Comparison of ENCODE assay signal across 8 cellular contexts in genomic region chr7:150322114-150322832, GRCh38. TPM values are rescaled to one million over a fixed set of nuclear protein-coding genes. Genes with fewer than 3 reads are reported as not detected.
DNase-seq lines count a peak whose midpoint lies in the region; ATAC-seq and TF ChIP-seq lines count a peak whose summit lies in the region.

No MANE protein-coding gene starts in this region.

- H3K27me3 ChIP-seq in neural cell (ENCODE audit: insufficient read depth, low read depth, low read length): no peaks in the 10 kb centered on the region
- H3K27me3 ChIP-seq in vagina: no peaks in the 10 kb centered on the region

- H3K9ac ChIP-seq in neural cell (ENCODE audit: low read length): no peak overlapping the region

- H4K20me1 ChIP-seq in neural cell (ENCODE audit: insufficient read depth): no peaks in the 10 kb centered on the region

- no peaks in the 10 kb centered on the region for H3K9me3 Mint-ChIP-seq in T-cell
- no peaks in the 10 kb centered on the region for H3K9me3 Mint-ChIP-seq in MCF 10A (ENCODE audit: unreplicated experiment)

- no peak for TF ChIP-seq POLR2A in vagina (IDR thresholded peaks at IDR 0.05)

- intact Hi-C loops in MCF 10A (cut with micrococcal nuclease): no loop called here
- intact Hi-C loops in vagina (cut with DNase I): no loop called here

- H3K79me2 ChIP-seq in neural cell (replicated peaks; ENCODE audit: insufficient read depth, low read length): no peaks in the 10 kb centered on the region

- H3K27me3 Mint-ChIP-seq in T-cell (no peaks in the 10 kb centered on the region), MCF 10A (ENCODE audit: insufficient read depth, unreplicated experiment) (no peaks in the 10 kb centered on the region)

- BruUV-seq in MCF 10A (replicated peaks; lab: Mats Ljungman, UMichigan): no TSS peak

- H3K9me3 ChIP-seq in neural cell (ENCODE audit: low read length): no peaks in the 10 kb centered on the region
- H3K9me3 ChIP-seq in vagina: no peaks in the 10 kb centered on the region

- POLR2A ChIA-PET in T-cell (lab: Charles Lee): no interaction called here
- POLR2A ChIA-PET in MCF 10A (lab: Yijun Ruan, JAX): interaction anchor here (0.8 kb wide), 1 partner anchor 56 kb away, joined by 3 read pairs; no protein-coding TSS in a partner anchor

- no peaks in the 10 kb centered on the region for H3K9me2 ChIP-seq in neural cell (ENCODE audit: insufficient read depth, low read length)

- peak in 31 of 34 experiments; percentile 12 to 66 (median 46) for DNase-seq in T-cell
- no peak for DNase-seq in MCF 10A (ENCODE audit: unreplicated experiment)
- peak in 1 of 2 donors; percentile 82 for DNase-seq in vagina (ENCODE audit: extremely low spot score in 2 of 2)
- no peak for DNase-seq in NCI-H345 (lab: John Stamatoyannopoulos, UW)

- no peak for TF ChIP-seq EP300 in neural cell (conservative IDR thresholded peaks at IDR 0.05; ENCODE audit: poor library complexity, severe bottlenecking)

- no peak overlapping the region for H2AFZ ChIP-seq in neural cell (ENCODE audit: low read depth, low read length)

- peak overlapping the region; percentile 93 to 98 (median 96) for H3K4me3 Mint-ChIP-seq in T-cell
- H3K4me3 Mint-ChIP-seq in MCF 10A (ENCODE audit: unreplicated experiment): peak overlapping the region; percentile 84

- H3F3A ChIP-seq in neural cell (ENCODE audit: insufficient read depth, low read length, poor library complexity, severe bottlenecking): no peaks in the 10 kb centered on the region

- CTCF ChIA-PET in T-cell (lab: Charles Lee): no interaction called here
- CTCF ChIA-PET in MCF 10A (lab: Yijun Ruan, JAX): interaction anchor here (0.5 to 0.7 kb wide), 2 partner anchors 45 to 70 kb away, joined by 4 to 6 read pairs; no protein-coding TSS in a partner anchor

- no peak for TF ChIP-seq RAD21 in neural cell (conservative IDR thresholded peaks at IDR 0.05)

- peak overlapping the region; percentile 91 for H3K27ac ChIP-seq in 22Rv1
- H3K27ac ChIP-seq in neural cell (ENCODE audit: low read length): no peak overlapping the region
- peak overlapping the region; percentile 96 for H3K27ac ChIP-seq in vagina

- no peak for TF ChIP-seq CTCF in 22Rv1 (IDR thresholded peaks at IDR 0.05)
- no peak for TF ChIP-seq CTCF in MCF 10A (IDR thresholded peaks at IDR 0.05; ENCODE audit: unreplicated experiment)
- no peak for TF ChIP-seq CTCF in neural cell (IDR thresholded peaks at IDR 0.05; ENCODE audit: poor library complexity, severe bottlenecking)
- no peak for TF ChIP-seq CTCF in vagina (IDR thresholded peaks at IDR 0.05)

- H3K4me1 Mint-ChIP-seq in T-cell (peaks cover 40 to 46% (median 45%) of the 10 kb centered on the region in 3 donors), MCF 10A (ENCODE audit: insufficient read depth, unreplicated experiment) (peaks cover 31% of the 10 kb centered on the region)

- H3K36me3 Mint-ChIP-seq in T-cell (peaks cover 29% of the 10 kb centered on the region), MCF 10A (ENCODE audit: insufficient read depth, unreplicated experiment) (peaks cover 14% of the 10 kb centered on the region)

- H3K27ac Mint-ChIP-seq in T-cell (peak overlapping the region; percentile 96 to 99), MCF 10A (ENCODE audit: low read depth, unreplicated experiment) (peak overlapping the region; percentile 93)

- H3K4me3 ChIP-seq in neural cell (ENCODE audit: low read length): peak overlapping the region; percentile 56
- peak overlapping the region; percentile 68 to 86 for H3K4me3 ChIP-seq in vagina

- H3K36me3 ChIP-seq in neural cell (ENCODE audit: insufficient read depth, low read length) (no peaks in the 10 kb centered on the region), vagina (no peaks in the 10 kb centered on the region)

- peaks cover 39% of the 10 kb centered on the region for H3K4me1 ChIP-seq in vagina

- no peak overlapping the region for H3K4me2 ChIP-seq in neural cell (ENCODE audit: low read length)

- ATAC-seq in GM21723 (IDR thresholded peaks at IDR 0.05; ENCODE audit: unreplicated experiment): peak; percentile 25
- peak; percentile 40 to 64 (median 46) for ATAC-seq in T-cell (replicated peaks in 1 of 4)
- ATAC-seq in GM19023 (IDR thresholded peaks at IDR 0.05; ENCODE audit: unreplicated experiment): no peak

TF ChIP-seq in neural cell, 6 proteins besides CTCF, POLR2A, EP300 and RAD21:
- TF ChIP-seq EZH2 (IDR thresholded peaks at IDR 0.05; ENCODE audit: borderline replicate concordance, insufficient read depth, low read length, poor library complexity, severe bottlenecking) (no peak), SMC3 (conservative IDR thresholded peaks at IDR 0.05; ENCODE audit: poor library complexity) (no peak), MXI1 (conservative IDR thresholded peaks at IDR 0.05; ENCODE audit: poor library complexity, severe bottlenecking) (no peak), POLR2AphosphoS5 (IDR thresholded peaks at IDR 0.05) (no peak)
- TF ChIP-seq, protein P1, sequence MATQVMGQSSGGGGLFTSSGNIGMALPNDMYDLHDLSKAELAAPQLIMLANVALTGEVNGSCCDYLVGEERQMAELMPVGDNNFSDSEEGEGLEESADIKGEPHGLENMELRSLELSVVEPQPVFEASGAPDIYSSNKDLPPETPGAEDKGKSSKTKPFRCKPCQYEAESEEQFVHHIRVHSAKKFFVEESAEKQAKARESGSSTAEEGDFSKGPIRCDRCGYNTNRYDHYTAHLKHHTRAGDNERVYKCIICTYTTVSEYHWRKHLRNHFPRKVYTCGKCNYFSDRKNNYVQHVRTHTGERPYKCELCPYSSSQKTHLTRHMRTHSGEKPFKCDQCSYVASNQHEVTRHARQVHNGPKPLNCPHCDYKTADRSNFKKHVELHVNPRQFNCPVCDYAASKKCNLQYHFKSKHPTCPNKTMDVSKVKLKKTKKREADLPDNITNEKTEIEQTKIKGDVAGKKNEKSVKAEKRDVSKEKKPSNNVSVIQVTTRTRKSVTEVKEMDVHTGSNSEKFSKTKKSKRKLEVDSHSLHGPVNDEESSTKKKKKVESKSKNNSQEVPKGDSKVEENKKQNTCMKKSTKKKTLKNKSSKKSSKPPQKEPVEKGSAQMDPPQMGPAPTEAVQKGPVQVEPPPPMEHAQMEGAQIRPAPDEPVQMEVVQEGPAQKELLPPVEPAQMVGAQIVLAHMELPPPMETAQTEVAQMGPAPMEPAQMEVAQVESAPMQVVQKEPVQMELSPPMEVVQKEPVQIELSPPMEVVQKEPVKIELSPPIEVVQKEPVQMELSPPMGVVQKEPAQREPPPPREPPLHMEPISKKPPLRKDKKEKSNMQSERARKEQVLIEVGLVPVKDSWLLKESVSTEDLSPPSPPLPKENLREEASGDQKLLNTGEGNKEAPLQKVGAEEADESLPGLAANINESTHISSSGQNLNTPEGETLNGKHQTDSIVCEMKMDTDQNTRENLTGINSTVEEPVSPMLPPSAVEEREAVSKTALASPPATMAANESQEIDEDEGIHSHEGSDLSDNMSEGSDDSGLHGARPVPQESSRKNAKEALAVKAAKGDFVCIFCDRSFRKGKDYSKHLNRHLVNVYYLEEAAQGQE (IDR thresholded peaks at IDR 0.05; ENCODE audit: borderline replicate concordance): no peak

RNA-seq across cellular contexts. Expression of gene LRRC61, which starts 0.9 kb away (rescaled TPM):
- total RNA-seq in T-cell (10 to 100 TPM in 4 of 5 donors, 1 to 10 TPM in 1; 8.8 to 21.4 (median 16.6) TPM), MCF 10A (2022) (8.4 and 10.1 TPM in 2 replicates), vagina (14.0 TPM)
- polyA plus RNA-seq in neural cell: 1.2 and 5.0 TPM in 2 replicates
- 2.2 and 2.9 TPM in 2 replicates for polyA minus RNA-seq in neural cell

RNA-seq across cellular contexts. Expression of gene ACTR3C, which starts 1.1 kb away (rescaled TPM):
- total RNA-seq in T-cell: 10 to 100 TPM in 4 of 5 donors, 1 to 10 TPM in 1; 9.2 to 14.6 (median 12.4) TPM
- 3.5 and 3.6 TPM in 2 replicates for total RNA-seq in MCF 10A (2022)
- not detected in 2 replicates for polyA plus RNA-seq in neural cell
- not detected in 2 replicates for polyA minus RNA-seq in neural cell
- total RNA-seq in vagina: 24.1 TPM

RNA-seq across cellular contexts. Expression of gene RARRES2, which starts 19.2 kb away (rescaled TPM):
- total RNA-seq in T-cell: 1 to 10 TPM in 3 of 5 donors, not detected in 2; 2.7 to 3.2 (median 2.7) TPM
- not detected in 2 replicates for total RNA-seq in MCF 10A (2022)
- 0.71 TPM in 1 of 2 replicates, not detected in the other for polyA plus RNA-seq in neural cell
- polyA minus RNA-seq in neural cell: not detected in 2 replicates
- 305 TPM for total RNA-seq in vagina

RNA-seq across cellular contexts. Expression of gene REPIN1, which starts 46.3 kb away (rescaled TPM):
- 100 to 1,000 TPM in 3 of 5 donors, 10 to 100 TPM in 2; 64.0 to 110 (median 101) TPM for total RNA-seq in T-cell
- total RNA-seq in MCF 10A (2022): 80.8 and 83.0 TPM in 2 replicates
- polyA plus RNA-seq in neural cell: 95.5 and 127 TPM in 2 replicates
- 69.5 and 85.0 TPM in 2 replicates for polyA minus RNA-seq in neural cell
- total RNA-seq in vagina: 49.4 TPM

RNA-seq across cellular contexts. Expression of gene ZNF775, which starts 56.9 kb away (rescaled TPM):
- total RNA-seq in T-cell (1 to 10 TPM; 1.9 to 8.6 (median 6.3) TPM), MCF 10A (2022) (1.7 and 2.0 TPM in 2 replicates), vagina (4.4 TPM)
- 16.8 and 24.9 TPM in 2 replicates for polyA plus RNA-seq in neural cell
- 22.9 and 28.5 TPM in 2 replicates for polyA minus RNA-seq in neural cell

Comparison
In these comparisons a context has a peak if more than half of its experiments do, and no peak if none do; other contexts are left out.
1. DNase-seq: peak in T-cell (31 of 34); none in MCF 10A (single experiment) and NCI-H345 (single experiment).
2. RNA of gene RARRES2, which starts 19.2 kb away (total RNA-seq): 305 TPM in vagina (single experiment); 2.7 to 3.2 TPM in T-cell and not detected in MCF 10A; every median in the first group is over 10 times any median in the second.